8 cellular contexts compared by ENCODE assay signal in genomic region chr7:105016083-105017075, GRCh38. TPM values are rescaled to one million over a fixed set of nuclear protein-coding genes. Genes with fewer than 3 reads are reported as not detected.
DNase-seq lines count a peak whose midpoint lies in the region; ATAC-seq and TF ChIP-seq lines count a peak whose summit lies in the region.

No MANE protein-coding gene starts in this region.

- TF ChIP-seq CTCF in chondrocyte (IDR thresholded peaks at IDR 0.05) (no peak), neural cell (IDR thresholded peaks at IDR 0.05; ENCODE audit: poor library complexity, severe bottlenecking) (no peak)

- peaks cover 35% of the 10 kb centered on the region for H4K20me1 ChIP-seq in neural cell (ENCODE audit: insufficient read depth)

- TF ChIP-seq RAD21 in neural cell (conservative IDR thresholded peaks at IDR 0.05), result no peak

- peaks cover 23 to 53% (median 33%) of the 10 kb centered on the region in 4 donors for H3K4me1 Mint-ChIP-seq in CD4-positive, CD25-positive, alpha-beta regulatory T cell
- H3K4me1 Mint-ChIP-seq in chondrocyte (ENCODE audit: low read depth), result peaks cover 41% of the 10 kb centered on the region

- no peaks in the 10 kb centered on the region for H3K9me2 ChIP-seq in neural cell (ENCODE audit: insufficient read depth, low read length)

- H2AFZ ChIP-seq in neural cell (ENCODE audit: low read depth, low read length), result no peak overlapping the region

- H3K4me3 ChIP-seq in CD4-positive, CD25-positive, alpha-beta regulatory T cell (ENCODE audit: low read depth, low read length), result peak overlapping the region; percentile 99
- H3K4me3 ChIP-seq in MG63, result peak overlapping the region; percentile 75
- peak overlapping the region; percentile 86 for H3K4me3 ChIP-seq in neural cell (ENCODE audit: low read length)

- peak overlapping the region; percentile 87 to 100 (median 100) for H3K27ac Mint-ChIP-seq in CD4-positive, CD25-positive, alpha-beta regulatory T cell
- H3K27ac Mint-ChIP-seq in chondrocyte (ENCODE audit: unreplicated experiment), result peak overlapping the region; percentile 100

- H3F3A ChIP-seq in neural cell (ENCODE audit: insufficient read depth, low read length, poor library complexity, severe bottlenecking), result no peaks in the 10 kb centered on the region

- peaks cover 3% of the 10 kb centered on the region for H3K36me3 ChIP-seq in CD4-positive, CD25-positive, alpha-beta regulatory T cell (ENCODE audit: control insufficient read depth, insufficient read depth, low read length)
- H3K36me3 ChIP-seq in MG63 (peaks cover 4% of the 10 kb centered on the region; the same call in 1 of the 2 replicates), neural cell (ENCODE audit: insufficient read depth, low read length) (no peaks in the 10 kb centered on the region)

- H3K36me3 Mint-ChIP-seq in CD4-positive, CD25-positive, alpha-beta regulatory T cell, result no peaks in the 10 kb centered on the region
- H3K36me3 Mint-ChIP-seq in chondrocyte (ENCODE audit: low read depth), result peaks cover 12% of the 10 kb centered on the region

- peak overlapping the region; percentile 83 for H3K4me2 ChIP-seq in neural cell (ENCODE audit: low read length)

- peak overlapping the region; percentile 100 for H3K9ac ChIP-seq in neural cell (ENCODE audit: low read length)

- H3K4me3 Mint-ChIP-seq in CD4-positive, CD25-positive, alpha-beta regulatory T cell, result peak overlapping the region; percentile 97 to 100 (median 98)
- peak overlapping the region; percentile 100 for H3K4me3 Mint-ChIP-seq in chondrocyte (ENCODE audit: unreplicated experiment)

- ATAC-seq in CD4-positive, CD25-positive, alpha-beta regulatory T cell (ENCODE audit: low read depth in 2 of 2), result no peak
- ATAC-seq in HG02973 (IDR thresholded peaks at IDR 0.05; ENCODE audit: unreplicated experiment) (no peak), HG02678 (IDR thresholded peaks at IDR 0.05; ENCODE audit: unreplicated experiment) (no peak)

- no peaks in the 10 kb centered on the region for H3K27me3 ChIP-seq in CD4-positive, CD25-positive, alpha-beta regulatory T cell (ENCODE audit: control insufficient read depth, insufficient read depth, low read length)
- H3K27me3 ChIP-seq in MG63, result no peaks in the 10 kb centered on the region
- H3K27me3 ChIP-seq in neural cell (ENCODE audit: insufficient read depth, low read depth, low read length), result no peaks in the 10 kb centered on the region

- peak overlapping the region; percentile 100 for H3K27ac ChIP-seq in CD4-positive, CD25-positive, alpha-beta regulatory T cell (ENCODE audit: insufficient read depth, low read length, poor library complexity, severe bottlenecking)
- peak overlapping the region; percentile 100 for H3K27ac ChIP-seq in neural cell (ENCODE audit: low read length)

- peaks cover 30% of the 10 kb centered on the region for H3K27me3 Mint-ChIP-seq in CD4-positive, CD25-positive, alpha-beta regulatory T cell
- H3K27me3 Mint-ChIP-seq in chondrocyte (ENCODE audit: low read depth), result no peaks in the 10 kb centered on the region

- DNase-seq in CD4-positive, CD25-positive, alpha-beta regulatory T cell, result no peak
- DNase-seq in MG63 (no peak), chondrocyte (ENCODE audit: low spot score) (no peak), NOMO-1 (lab: John Stamatoyannopoulos, UW; ENCODE audit: unreplicated experiment in 2 of 2) (no peak), AG20443 (ENCODE audit: low spot score) (no peak)

- no peak for TF ChIP-seq EP300 in neural cell (conservative IDR thresholded peaks at IDR 0.05; ENCODE audit: poor library complexity, severe bottlenecking)

- H3K4me1 ChIP-seq in CD4-positive, CD25-positive, alpha-beta regulatory T cell (ENCODE audit: control insufficient read depth, insufficient read depth, low read length, poor library complexity, severe bottlenecking), result peaks cover 57% of the 10 kb centered on the region

- H3K9me3 ChIP-seq in CD4-positive, CD25-positive, alpha-beta regulatory T cell (ENCODE audit: control insufficient read depth in 2 of 2, low read length in 2 of 2), result no peaks in the 10 kb centered on the region
- H3K9me3 ChIP-seq in MG63 (no peaks in the 10 kb centered on the region), neural cell (ENCODE audit: low read length) (no peaks in the 10 kb centered on the region)

- peaks cover 0 to 8% (median 0%) of the 10 kb centered on the region in 7 donors for H3K9me3 Mint-ChIP-seq in CD4-positive, CD25-positive, alpha-beta regulatory T cell
- H3K9me3 Mint-ChIP-seq in chondrocyte (ENCODE audit: low read depth), result no peaks in the 10 kb centered on the region

- H3K79me2 ChIP-seq in neural cell (replicated peaks; ENCODE audit: insufficient read depth, low read length), result peaks cover 87% of the 10 kb centered on the region

TF ChIP-seq in neural cell, 6 proteins besides CTCF, POLR2A, EP300 and RAD21:
- TF ChIP-seq SMC3 (conservative IDR thresholded peaks at IDR 0.05; ENCODE audit: poor library complexity), result no peak
- TF ChIP-seq MXI1 (conservative IDR thresholded peaks at IDR 0.05; ENCODE audit: poor library complexity, severe bottlenecking), result no peak
- no peak for TF ChIP-seq EZH2 (IDR thresholded peaks at IDR 0.05; ENCODE audit: borderline replicate concordance, insufficient read depth, low read length, poor library complexity, severe bottlenecking)
- TF ChIP-seq, protein P1, sequence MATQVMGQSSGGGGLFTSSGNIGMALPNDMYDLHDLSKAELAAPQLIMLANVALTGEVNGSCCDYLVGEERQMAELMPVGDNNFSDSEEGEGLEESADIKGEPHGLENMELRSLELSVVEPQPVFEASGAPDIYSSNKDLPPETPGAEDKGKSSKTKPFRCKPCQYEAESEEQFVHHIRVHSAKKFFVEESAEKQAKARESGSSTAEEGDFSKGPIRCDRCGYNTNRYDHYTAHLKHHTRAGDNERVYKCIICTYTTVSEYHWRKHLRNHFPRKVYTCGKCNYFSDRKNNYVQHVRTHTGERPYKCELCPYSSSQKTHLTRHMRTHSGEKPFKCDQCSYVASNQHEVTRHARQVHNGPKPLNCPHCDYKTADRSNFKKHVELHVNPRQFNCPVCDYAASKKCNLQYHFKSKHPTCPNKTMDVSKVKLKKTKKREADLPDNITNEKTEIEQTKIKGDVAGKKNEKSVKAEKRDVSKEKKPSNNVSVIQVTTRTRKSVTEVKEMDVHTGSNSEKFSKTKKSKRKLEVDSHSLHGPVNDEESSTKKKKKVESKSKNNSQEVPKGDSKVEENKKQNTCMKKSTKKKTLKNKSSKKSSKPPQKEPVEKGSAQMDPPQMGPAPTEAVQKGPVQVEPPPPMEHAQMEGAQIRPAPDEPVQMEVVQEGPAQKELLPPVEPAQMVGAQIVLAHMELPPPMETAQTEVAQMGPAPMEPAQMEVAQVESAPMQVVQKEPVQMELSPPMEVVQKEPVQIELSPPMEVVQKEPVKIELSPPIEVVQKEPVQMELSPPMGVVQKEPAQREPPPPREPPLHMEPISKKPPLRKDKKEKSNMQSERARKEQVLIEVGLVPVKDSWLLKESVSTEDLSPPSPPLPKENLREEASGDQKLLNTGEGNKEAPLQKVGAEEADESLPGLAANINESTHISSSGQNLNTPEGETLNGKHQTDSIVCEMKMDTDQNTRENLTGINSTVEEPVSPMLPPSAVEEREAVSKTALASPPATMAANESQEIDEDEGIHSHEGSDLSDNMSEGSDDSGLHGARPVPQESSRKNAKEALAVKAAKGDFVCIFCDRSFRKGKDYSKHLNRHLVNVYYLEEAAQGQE (IDR thresholded peaks at IDR 0.05; ENCODE audit: borderline replicate concordance), result no peak
- no peak for TF ChIP-seq TAF1 (IDR thresholded peaks at IDR 0.05; ENCODE audit: low read depth)
- no peak for TF ChIP-seq POLR2AphosphoS5 (IDR thresholded peaks at IDR 0.05)

RNA-seq across cellular contexts. Expression of gene KMT2E, which starts 2.4 kb away (rescaled TPM):
- total RNA-seq in CD4-positive, CD25-positive, alpha-beta regulatory T cell, result 360 TPM
- polyA plus RNA-seq in CD4-positive, CD25-positive, alpha-beta regulatory T cell, result 100 to 1,000 TPM; 146 to 197 (median 177) TPM
- total RNA-seq in MG63 (2014; rRNA removed; shearing (Covaris generic); ENCODE audit: low replicate concordance), result 5.1 and 6.7 TPM in 2 replicates
- total RNA-seq in chondrocyte, result 59.6 to 63.1 TPM (median 59.9 TPM) in 3 replicates
- 78.4 and 91.8 TPM in 2 replicates for polyA plus RNA-seq in neural cell
- 367 and 473 TPM in 2 replicates for polyA minus RNA-seq in neural cell
